22 cellular contexts compared by ENCODE assay signal in the genomic region with DNA sequence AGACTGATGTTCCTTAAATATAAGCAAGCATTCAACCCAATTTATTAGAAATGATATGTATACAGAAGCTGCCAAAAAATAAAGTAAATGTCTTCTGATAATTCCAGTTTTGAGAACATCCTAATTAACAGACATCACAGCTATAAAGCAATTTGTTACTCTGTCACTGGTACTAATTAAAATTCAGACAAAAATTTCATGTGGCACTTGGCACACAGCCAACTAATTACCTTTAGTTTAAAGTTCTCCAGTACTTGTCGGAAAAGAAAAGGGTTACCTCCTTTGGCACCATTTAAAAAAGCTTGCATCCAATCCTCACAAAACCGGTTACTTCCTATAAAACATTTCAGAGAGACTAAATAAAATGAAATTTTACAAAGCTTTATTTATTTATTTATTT. TPM values are rescaled to one million over a fixed set of nuclear protein-coding genes. Genes with fewer than 3 reads are reported as not detected.
DNase-seq lines count a peak whose midpoint lies in the region; ATAC-seq, FAIRE-seq and TF ChIP-seq lines count a peak whose summit lies in the region.
"Had no signal": no experiment of that assay in that cellular context is flagged by ENCODE, and none has a peak within 500 bp of the region (broad histone marks: within the 10 kb centered on the region; RNA-seq: fewer than 3 reads in every experiment).

No MANE protein-coding gene starts in this region.

- no peak for TF ChIP-seq POLR2A in K562 (conservative IDR thresholded peaks at IDR 0.05)

- no peaks in the 10 kb centered on the region for H3K9me2 ChIP-seq in SK-N-SH

- H3K4me3 ChIP-seq in SK-N-SH (ENCODE audit: low read depth in 2 of 2, low read length in 1 of 2): no peak overlapping the region
- no peak overlapping the region for H3K4me3 ChIP-seq in K562
- H3K4me3 ChIP-seq in trophoblast cell (ENCODE audit: low read depth, low read length): no peak overlapping the region
- H3K4me3 ChIP-seq: BLaER1, GM12878 had no signal

- DNase-seq in SK-N-SH (no peak), K562 (ENCODE audit: extremely low read depth in 1 of 4, low spot score in 3 of 4) (no peak), trophoblast cell (no peak)
- no peak for DNase-seq in activated naive CD8-positive, alpha-beta T cell treated with anti-CD3 and anti-CD28 coated beads, Interleukin-2, amount 10 ng/mL, durations not matched to agents 7 days and 5 days
- DNase-seq in activated naive CD8-positive, alpha-beta T cell treated with anti-CD3 and anti-CD28 coated beads for 36 hours: no peak
- no peak for DNase-seq in T-helper 2 cell treated with Interferon-gamma antibody and Interleukin-4, amounts not matched to agents 5 μg/mL and 100 μg/mL, for 36 hours (ENCODE audit: low spot score)
- DNase-seq: CD4-positive, CD25-positive, alpha-beta regulatory T cell; CD8-positive, alpha-beta memory T cell; COR-L47; DMS 273 treated with DMSO at 0.1 percent for 48 hours; DMS53; DND-41; EL; GOT3; H7 had no signal

- no peak overlapping the region for H2BK12ac ChIP-seq in trophoblast cell (ENCODE audit: low read length)

- no peaks in the 10 kb centered on the region for H3K79me2 ChIP-seq in SK-N-SH (ENCODE audit: insufficient read depth)
- H3K79me2 ChIP-seq in K562 (ENCODE audit: control insufficient read depth, insufficient read depth, low read length): no peaks in the 10 kb centered on the region
- H3K79me2 ChIP-seq in trophoblast cell (ENCODE audit: control insufficient read depth, insufficient read depth, low read length, poor library complexity): no peaks in the 10 kb centered on the region

- H3K4me1 ChIP-seq in SK-N-SH (ENCODE audit: control insufficient read depth in 1 of 2, insufficient read depth in 2 of 2, low read depth in 1 of 2, low read length in 1 of 2): peaks cover 0 to 6% of the 10 kb centered on the region in 2 experiments; a peak in 1 of 4 replicates
- H3K4me1 ChIP-seq in K562 (replicated peaks in 1 of 2; ENCODE audit: control insufficient read depth in 2 of 2, insufficient read depth in 2 of 2, low read length in 2 of 2): peaks cover 0 to 4% of the 10 kb centered on the region in 2 experiments; a peak in 1 of 5 replicates
- H3K4me1 ChIP-seq in trophoblast cell (ENCODE audit: control insufficient read depth in 1 of 2, insufficient read depth in 2 of 2, low read length in 2 of 2): no peaks in the 10 kb centered on the region

- ATAC-seq in SK-N-SH treated with all-trans-retinoic acid at 6 μM for 48 hours (no peak), K562 (no peak)
- no peak for ATAC-seq in activated naive CD8-positive, alpha-beta T cell treated with anti-CD3 and anti-CD28 coated beads, Interleukin-2, amount 10 ng/mL, durations not matched to agents 7 days and 5 days (ENCODE audit: low read depth)
- ATAC-seq: GM12878, HCT116 had no signal

- H3K9me3 ChIP-seq in SK-N-SH (no peaks in the 10 kb centered on the region), K562 (replicated peaks; ENCODE audit: control insufficient read depth, insufficient read depth, low read depth, low read length) (no peaks in the 10 kb centered on the region), trophoblast cell (ENCODE audit: insufficient read depth, low read depth, low read length) (peaks cover 1% of the 10 kb centered on the region)
- H3K9me3 ChIP-seq: BLaER1 had no signal

- no peak for FAIRE-seq in K562 (lab: Jason Lieb, UNC)
- FAIRE-seq: GM12878, HTR-8/SVneo had no signal

- BruUV-seq in K562 (replicated peaks; lab: Mats Ljungman, UMichigan): no TSS peak

- POLR2A ChIA-PET in SK-N-SH (lab: Yijun Ruan, JAX): no interaction called here
- POLR2A ChIA-PET in activated naive CD8-positive, alpha-beta T cell treated with anti-CD3 and anti-CD28 coated beads, Interleukin-2, amount 10 ng/mL, durations not matched to agents 7 days and 5 days (lab: Charles Lee): interaction anchor here (0.6 to 7.5 kb wide), 2 partner anchors 8 to 18 kb away, joined by 3 to 51 read pairs; a partner anchor contains a TSS
- POLR2A ChIA-PET in K562 (lab: Yijun Ruan, JAX): interaction anchor here (0.6 to 1.3 kb wide), 4 partner anchors 13 to 71 kb away, joined by 3 to 5 read pairs (median 4); no protein-coding TSS in a partner anchor

- H3K14ac ChIP-seq in trophoblast cell (ENCODE audit: low read length): no peak overlapping the region

- H2BK120ac ChIP-seq in trophoblast cell (ENCODE audit: insufficient read depth, low read length, poor library complexity): no peak overlapping the region

- H3K36me3 Mint-ChIP-seq in activated naive CD8-positive, alpha-beta T cell treated with anti-CD3 and anti-CD28 coated beads, Interleukin-2, amount 10 ng/mL, durations not matched to agents 7 days and 5 days: peaks cover 36% of the 10 kb centered on the region
- peaks cover 16% of the 10 kb centered on the region for H3K36me3 Mint-ChIP-seq in activated naive CD8-positive, alpha-beta T cell treated with anti-CD3 and anti-CD28 coated beads for 36 hours
- H3K36me3 Mint-ChIP-seq in T-helper 2 cell treated with Interferon-gamma antibody and Interleukin-4, amounts not matched to agents 5 μg/mL and 100 μg/mL, for 36 hours (ENCODE audit: low read depth): peaks cover 31% of the 10 kb centered on the region

- TF ChIP-seq CTCF in SK-N-SH (IDR thresholded peaks at IDR 0.05) (no peak), K562 (IDR thresholded peaks at IDR 0.05 in 2 of 3, conservative IDR thresholded peaks at IDR 0.05 in 1 of 3; ENCODE audit: insufficient read depth in 2 of 3, low read depth in 1 of 3, low read length in 3 of 3) (no peak)

- no peak overlapping the region for H3K27ac ChIP-seq in SK-N-SH (ENCODE audit: low read depth in 2 of 2, low read length in 1 of 2)
- no peak overlapping the region for H3K27ac ChIP-seq in K562 (ENCODE audit: extremely low read depth, low read depth, low read length)
- no peak overlapping the region for H3K27ac ChIP-seq in trophoblast cell (ENCODE audit: low read depth, low read length)
- H3K27ac ChIP-seq: 22Rv1, BLaER1 had no signal

- whole genome bisulfite sequencing in SK-N-SH (ENCODE audit: low lambda C conversion rate): 100% methylated on average over 2 of the region's 2 CpGs
- 71% methylated on average over 2 of the region's 2 CpGs for WGBS in K562 (ENCODE audit: insufficient coverage, low coverage, missing lambda C conversion rate)
- no CpG with 5 or more reads among the region's 2 CpGs for WGBS in trophoblast cell (ENCODE audit: extremely low coverage, insufficient coverage, insufficient read length)

- no peaks in the 10 kb centered on the region for H3K79me1 ChIP-seq in trophoblast cell (ENCODE audit: low read length)

- H3F3A ChIP-seq in SK-N-SH (replicated peaks; ENCODE audit: insufficient read depth): peaks cover 22% of the 10 kb centered on the region

- no peak overlapping the region for H4K91ac ChIP-seq in trophoblast cell (ENCODE audit: low read depth, low read length)

- no peak overlapping the region for H3K18ac ChIP-seq in trophoblast cell (ENCODE audit: low read length)

- no peak overlapping the region for H3K4ac ChIP-seq in trophoblast cell (ENCODE audit: low read depth, low read length)

- no peak overlapping the region for H4K12ac ChIP-seq in trophoblast cell (ENCODE audit: low read depth, low read length)

- H3K4me2 ChIP-seq in SK-N-SH: no peak overlapping the region
- no peak overlapping the region for H3K4me2 ChIP-seq in K562 (ENCODE audit: insufficient read depth, low read length)
- H3K4me2 ChIP-seq in trophoblast cell (ENCODE audit: low read length): no peak overlapping the region
- H3K4me2 ChIP-seq: BLaER1 had no signal

- intact Hi-C loops in K562 (cut with micrococcal nuclease): no loop called here

- CTCF ChIA-PET in SK-N-SH (lab: Yijun Ruan, JAX) (interaction anchor here (1.4 to 4.1 kb wide), 2 partner anchors 14 to 79 kb away, joined by 5 to 16 read pairs; no protein-coding TSS in a partner anchor), K562 (lab: Yijun Ruan, JAX; ENCODE audit: low intra/inter-chr PET ratio) (no interaction called here)

- H2AK5ac ChIP-seq in trophoblast cell (ENCODE audit: low read length): no peak overlapping the region

- no peak for TF ChIP-seq RAD21 in SK-N-SH (IDR thresholded peaks at IDR 0.05; ENCODE audit: low read length)
- TF ChIP-seq RAD21 in K562 (CRISPR knock-in tag; conservative IDR thresholded peaks at IDR 0.05 in 1 of 2, IDR thresholded peaks at IDR 0.05 in 1 of 2): no peak

- H3K9me3 Mint-ChIP-seq in activated naive CD8-positive, alpha-beta T cell treated with anti-CD3 and anti-CD28 coated beads, Interleukin-2, amount 10 ng/mL, durations not matched to agents 7 days and 5 days: no peaks in the 10 kb centered on the region
- no peaks in the 10 kb centered on the region for H3K9me3 Mint-ChIP-seq in activated naive CD8-positive, alpha-beta T cell treated with anti-CD3 and anti-CD28 coated beads for 36 hours
- no peaks in the 10 kb centered on the region for H3K9me3 Mint-ChIP-seq in T-helper 2 cell treated with Interferon-gamma antibody and Interleukin-4, amounts not matched to agents 5 μg/mL and 100 μg/mL, for 36 hours
- H3K9me3 Mint-ChIP-seq: CD4-positive, CD25-positive, alpha-beta regulatory T cell; CD8-positive, alpha-beta memory T cell; IgD-negative memory B cell had no signal

- no peaks in the 10 kb centered on the region for H3K27me3 Mint-ChIP-seq in activated naive CD8-positive, alpha-beta T cell treated with anti-CD3 and anti-CD28 coated beads, Interleukin-2, amount 10 ng/mL, durations not matched to agents 7 days and 5 days
- no peaks in the 10 kb centered on the region for H3K27me3 Mint-ChIP-seq in activated naive CD8-positive, alpha-beta T cell treated with anti-CD3 and anti-CD28 coated beads for 36 hours
- no peaks in the 10 kb centered on the region for H3K27me3 Mint-ChIP-seq in T-helper 2 cell treated with Interferon-gamma antibody and Interleukin-4, amounts not matched to agents 5 μg/mL and 100 μg/mL, for 36 hours (ENCODE audit: low read depth)
- H3K27me3 Mint-ChIP-seq: CD4-positive, CD25-positive, alpha-beta regulatory T cell; CD8-positive, alpha-beta memory T cell; IgD-negative memory B cell had no signal

- in situ Hi-C loops in K562 (cut with MboI): no loop called here

- H2AFZ ChIP-seq in SK-N-SH (ENCODE audit: low read depth): no peak overlapping the region
- H2AFZ ChIP-seq in K562 (ENCODE audit: low read depth, low read length): no peak overlapping the region
- H2AFZ ChIP-seq in trophoblast cell (ENCODE audit: insufficient read depth, low read length, poor library complexity): no peak overlapping the region

- H4K8ac ChIP-seq in trophoblast cell (ENCODE audit: low read depth, low read length): no peak overlapping the region

- no peaks in the 10 kb centered on the region for H3K9me1 ChIP-seq in K562 (ENCODE audit: control insufficient read depth, insufficient read depth, low read length)

- peak overlapping the region; percentile 21 for H3K27ac Mint-ChIP-seq in activated naive CD8-positive, alpha-beta T cell treated with anti-CD3 and anti-CD28 coated beads, Interleukin-2, amount 10 ng/mL, durations not matched to agents 7 days and 5 days
- no peak overlapping the region for H3K27ac Mint-ChIP-seq in activated naive CD8-positive, alpha-beta T cell treated with anti-CD3 and anti-CD28 coated beads for 36 hours
- H3K27ac Mint-ChIP-seq in T-helper 2 cell treated with Interferon-gamma antibody and Interleukin-4, amounts not matched to agents 5 μg/mL and 100 μg/mL, for 36 hours: no peak overlapping the region
- H3K27ac Mint-ChIP-seq: CD4-positive, CD25-positive, alpha-beta regulatory T cell; IgD-negative memory B cell had no signal

- no peak overlapping the region for H3K9ac ChIP-seq in SK-N-SH
- no peak overlapping the region for H3K9ac ChIP-seq in K562 (ENCODE audit: insufficient read depth in 1 of 2, low read depth in 2 of 2, low read length in 2 of 2)
- H3K9ac ChIP-seq in trophoblast cell (ENCODE audit: low read length): no peak overlapping the region
- H3K9ac ChIP-seq: BLaER1 had no signal

- H3K23ac ChIP-seq in trophoblast cell (ENCODE audit: low read length): no peak overlapping the region

- H3K4me3 Mint-ChIP-seq in activated naive CD8-positive, alpha-beta T cell treated with anti-CD3 and anti-CD28 coated beads, Interleukin-2, amount 10 ng/mL, durations not matched to agents 7 days and 5 days: no peak overlapping the region
- no peak overlapping the region for H3K4me3 Mint-ChIP-seq in activated naive CD8-positive, alpha-beta T cell treated with anti-CD3 and anti-CD28 coated beads for 36 hours
- H3K4me3 Mint-ChIP-seq in T-helper 2 cell treated with Interferon-gamma antibody and Interleukin-4, amounts not matched to agents 5 μg/mL and 100 μg/mL, for 36 hours: no peak overlapping the region
- H3K4me3 Mint-ChIP-seq: CD4-positive, CD25-positive, alpha-beta regulatory T cell; IgD-negative memory B cell had no signal

- H3K36me3 ChIP-seq in SK-N-SH (replicated peaks in 1 of 2; ENCODE audit: control insufficient read depth in 1 of 2, insufficient read depth in 2 of 2, low read length in 1 of 2): peaks cover 29 to 33% of the 10 kb centered on the region in 2 experiments
- H3K36me3 ChIP-seq in K562 (ENCODE audit: control insufficient read depth, insufficient read depth, low read length): peaks cover 9% of the 10 kb centered on the region; the same call in 2 of the 3 replicates
- peaks cover 11 to 17% of the 10 kb centered on the region in 2 experiments for H3K36me3 ChIP-seq in trophoblast cell (ENCODE audit: control insufficient read depth in 1 of 2, insufficient read depth in 2 of 2, low read length in 2 of 2)

- TF ChIP-seq EP300 in SK-N-SH (IDR thresholded peaks at IDR 0.05; ENCODE audit: borderline replicate concordance in 1 of 2, low read depth in 1 of 2, low read length in 1 of 2): no peak
- no peak for TF ChIP-seq EP300 in K562 (IDR thresholded peaks at IDR 0.05; ENCODE audit: low read length)

- H3K27me3 ChIP-seq in SK-N-SH (ENCODE audit: insufficient read depth): no peaks in the 10 kb centered on the region
- no peaks in the 10 kb centered on the region for H3K27me3 ChIP-seq in K562 (ENCODE audit: control insufficient read depth in 2 of 2, insufficient read depth in 2 of 2, low read length in 2 of 2)
- no peaks in the 10 kb centered on the region for H3K27me3 ChIP-seq in trophoblast cell (ENCODE audit: insufficient read depth, low read length)
- H3K27me3 ChIP-seq: BLaER1 had no signal

- no peak overlapping the region for H2BK5ac ChIP-seq in trophoblast cell (ENCODE audit: low read depth, low read length, poor library complexity)

- H3K4me1 Mint-ChIP-seq in activated naive CD8-positive, alpha-beta T cell treated with anti-CD3 and anti-CD28 coated beads, Interleukin-2, amount 10 ng/mL, durations not matched to agents 7 days and 5 days: peaks cover 37% of the 10 kb centered on the region
- H3K4me1 Mint-ChIP-seq in activated naive CD8-positive, alpha-beta T cell treated with anti-CD3 and anti-CD28 coated beads for 36 hours: peaks cover 25% of the 10 kb centered on the region
- peaks cover 36% of the 10 kb centered on the region for H3K4me1 Mint-ChIP-seq in T-helper 2 cell treated with Interferon-gamma antibody and Interleukin-4, amounts not matched to agents 5 μg/mL and 100 μg/mL, for 36 hours (ENCODE audit: low read depth)

- no peaks in the 10 kb centered on the region for H4K20me1 ChIP-seq in SK-N-SH (ENCODE audit: insufficient read depth)
- H4K20me1 ChIP-seq in K562 (replicated peaks; ENCODE audit: control insufficient read depth, insufficient read depth, low read length): no peaks in the 10 kb centered on the region
- H4K20me1 ChIP-seq: BLaER1 had no signal

RNA-seq across cellular contexts. Expression of a gene that starts 8.8 kb away (rescaled TPM):
- 14.2 and 19.4 TPM in 2 replicates for polyA plus RNA-seq in SK-N-SH (2012; rRNA removed)
- polyA plus RNA-seq in SK-N-SH (2012; cell fraction: cytosol; rRNA removed): 16.3 and 18.9 TPM in 2 replicates
- polyA plus RNA-seq in SK-N-SH (2012; cell fraction: nucleus; rRNA removed): 28.3 and 44.4 TPM in 2 replicates
- 10 to 100 TPM; 31.5 to 35.9 TPM for total RNA-seq in activated naive CD8-positive, alpha-beta T cell treated with anti-CD3 and anti-CD28 coated beads, Interleukin-2, amount 10 ng/mL, durations not matched to agents 7 days and 5 days
- 10 to 100 TPM; 31.0 to 36.7 TPM for total RNA-seq in activated naive CD8-positive, alpha-beta T cell treated with anti-CD3 and anti-CD28 coated beads for 36 hours
- 21.1 and 30.2 TPM in 2 replicates for total RNA-seq in K562 (2011; cell fraction: chromatin; rRNA removed; ENCODE audit: low replicate concordance)
- 10.5 and 11.2 TPM in 2 replicates for total RNA-seq in K562 (2011; cell fraction: nucleolus; rRNA removed)
- total RNA-seq in K562 (2011; cell fraction: nucleoplasm; rRNA removed): 21.6 and 26.5 TPM in 2 replicates
- total RNA-seq in K562 (2014; rRNA removed): 17.4 and 24.8 TPM in 2 replicates
- 21.2 and 22.4 TPM in 2 replicates for total RNA-seq in K562 (2014; rRNA removed; fragmentation: Illumina TruSeq; extraction: Trizol)
- total RNA-seq in K562 (2015; rRNA removed; fragmentation: Illumina TruSeq; extraction: Trizol): 15.0 and 16.1 TPM in 2 replicates
- 17.3 and 18.5 TPM in 2 replicates for total RNA-seq in K562 (2021)
- polyA plus RNA-seq in K562 (2011; rRNA removed): 14.1 and 26.1 TPM in 2 replicates
- polyA plus RNA-seq in K562 (2011; cell fraction: cytosol; rRNA removed): 5.5 and 8.6 TPM in 2 replicates
- 11.0 and 15.2 TPM in 2 replicates for polyA plus RNA-seq in K562 (2011; cell fraction: nucleus; rRNA removed)
- polyA plus RNA-seq in K562 (2012): 18.6 and 24.7 TPM in 2 replicates
- 15.1 and 15.5 TPM in 2 replicates for polyA plus RNA-seq in K562 (2014; fragmentation: Illumina TruSeq; extraction: Trizol)
- 10 to 100 TPM; 49.6 to 55.7 TPM for polyA plus RNA-seq in K562 (2014; fragmentation: Nextera tagmentation; extraction: Ambion mirVana)
- 17.0 and 20.4 TPM in 2 replicates for polyA plus RNA-seq in K562 (2014; rRNA removed)
- 9.7 and 16.0 TPM in 2 replicates for polyA minus RNA-seq in K562 (2011; rRNA and poly(A)+ RNA removed)
- polyA minus RNA-seq in K562 (2011; cell fraction: cytosol; rRNA and poly(A)+ RNA removed): 4.6 and 7.2 TPM in 2 replicates
- 4.6 and 5.6 TPM in 2 replicates for polyA minus RNA-seq in K562 (2011; cell fraction: nucleus; rRNA and poly(A)+ RNA removed)
- polyA plus RNA-seq in trophoblast cell (2013): 13.0 and 13.6 TPM in 2 replicates

RNA-seq across cellular contexts. Expression of a gene that starts 16.8 kb away (rescaled TPM):
- polyA plus RNA-seq in SK-N-SH (2012; rRNA removed) (122 and 167 TPM in 2 replicates), K562 (2011; rRNA removed) (267 and 333 TPM in 2 replicates), K562 (2014; fragmentation: Illumina TruSeq; extraction: Trizol) (317 and 370 TPM in 2 replicates), K562 (2014; fragmentation: Nextera tagmentation; extraction: Ambion mirVana) (100 to 1,000 TPM; 191 to 245 TPM), K562 (2014; rRNA removed) (216 and 250 TPM in 2 replicates)
- polyA plus RNA-seq in SK-N-SH (2012; cell fraction: cytosol; rRNA removed): 125 and 128 TPM in 2 replicates
- 163 and 243 TPM in 2 replicates for polyA plus RNA-seq in SK-N-SH (2012; cell fraction: nucleus; rRNA removed)
- 100 to 1,000 TPM; 264 to 274 TPM for total RNA-seq in activated naive CD8-positive, alpha-beta T cell treated with anti-CD3 and anti-CD28 coated beads, Interleukin-2, amount 10 ng/mL, durations not matched to agents 7 days and 5 days
- total RNA-seq in activated naive CD8-positive, alpha-beta T cell treated with anti-CD3 and anti-CD28 coated beads for 36 hours: 100 to 1,000 TPM; 210 to 214 TPM
- 624 and 1,466 TPM in 2 replicates for total RNA-seq in K562 (2011; cell fraction: chromatin; rRNA removed; ENCODE audit: low replicate concordance)
- 225 and 284 TPM in 2 replicates for total RNA-seq in K562 (2011; cell fraction: nucleolus; rRNA removed)
- total RNA-seq in K562 (2011; cell fraction: nucleoplasm; rRNA removed): 466 and 588 TPM in 2 replicates
- total RNA-seq in K562 (2014; rRNA removed) (123 and 153 TPM in 2 replicates), K562 (2014; rRNA removed; fragmentation: Illumina TruSeq; extraction: Trizol) (268 and 297 TPM in 2 replicates), K562 (2015; rRNA removed; fragmentation: Illumina TruSeq; extraction: Trizol) (245 and 255 TPM in 2 replicates), K562 (2021) (216 and 222 TPM in 2 replicates)
- polyA plus RNA-seq in K562 (2011; cell fraction: cytosol; rRNA removed): 266 and 328 TPM in 2 replicates
- 346 and 475 TPM in 2 replicates for polyA plus RNA-seq in K562 (2011; cell fraction: nucleus; rRNA removed)
- 196 and 246 TPM in 2 replicates for polyA plus RNA-seq in K562 (2012)
- polyA minus RNA-seq in K562 (2011; rRNA and poly(A)+ RNA removed): 343 and 416 TPM in 2 replicates
- 103 and 151 TPM in 2 replicates for polyA minus RNA-seq in K562 (2011; cell fraction: cytosol; rRNA and poly(A)+ RNA removed)
- 188 and 265 TPM in 2 replicates for polyA minus RNA-seq in K562 (2011; cell fraction: nucleus; rRNA and poly(A)+ RNA removed)
- 195 and 202 TPM in 2 replicates for polyA plus RNA-seq in trophoblast cell (2013)
